13 cellular contexts compared by ENCODE assay signal in the genomic region with DNA sequence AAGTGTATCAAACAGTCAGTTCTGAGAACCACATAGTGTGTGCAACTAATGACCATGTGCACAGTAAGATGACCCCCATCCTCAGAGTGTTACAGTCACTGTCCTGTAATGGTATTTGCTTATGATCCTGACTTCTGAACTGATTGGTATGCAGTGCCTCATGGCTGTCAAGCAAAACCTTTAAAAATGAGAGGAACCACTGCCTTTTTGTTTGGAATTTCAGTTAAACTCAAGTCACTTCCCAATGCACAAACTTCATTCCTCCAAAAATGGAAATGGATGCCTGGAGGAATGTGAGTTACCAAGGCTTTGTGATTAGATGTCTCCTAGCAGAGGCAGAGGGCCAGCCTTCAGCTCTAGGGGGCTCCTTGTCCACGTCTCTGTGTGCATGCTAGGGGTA. TPM values are rescaled to one million over a fixed set of nuclear protein-coding genes. Genes with fewer than 3 reads are reported as not detected.
DNase-seq lines count a peak whose midpoint lies in the region; ATAC-seq and TF ChIP-seq lines count a peak whose summit lies in the region.
"Had no signal": no experiment of that assay in that cellular context is flagged by ENCODE, and none has a peak within 500 bp of the region (broad histone marks: within the 10 kb centered on the region; RNA-seq: fewer than 3 reads in every experiment).

No MANE protein-coding gene starts in this region.

- TF ChIP-seq RAD21 in IMR-90 (IDR thresholded peaks at IDR 0.05; ENCODE audit: low read length): no peak

- H3K23ac ChIP-seq in IMR-90 (ENCODE audit: low read depth, low read length): peak overlapping the region; percentile 78; the same call in 1 of the 2 replicates

- H2AFZ ChIP-seq in IMR-90 (replicated peaks; ENCODE audit: low read length, poor library complexity): no peak overlapping the region

- peak overlapping the region; percentile 78 for H4K91ac ChIP-seq in IMR-90 (ENCODE audit: insufficient read depth, low read depth, low read length)

- H3K79me1 ChIP-seq in IMR-90 (ENCODE audit: low read depth in 1 of 2, low read length in 2 of 2): peaks cover 27 to 90% of the 10 kb centered on the region in 2 experiments

- peak overlapping the region; percentile 73; the same call in 1 of the 2 replicates for H3K4ac ChIP-seq in IMR-90 (ENCODE audit: low read depth, low read length)

- WGBS in IMR-90 (ENCODE audit: extremely low coverage in 2 of 2, insufficient read length in 1 of 2), 2 experiments: no CpG with 5 or more reads among the region's 1 CpG

- H3K9ac ChIP-seq in IMR-90 (ENCODE audit: low read depth, low read length): peak overlapping the region; percentile 27; the same call in 1 of the 2 replicates

- ATAC-seq in IMR-90 (ENCODE audit: low read depth) (peak; percentile 63), HG03439 (IDR thresholded peaks at IDR 0.05; ENCODE audit: unreplicated experiment) (no peak)

- BruUV-seq in IMR-90 (replicated peaks; lab: Mats Ljungman, UMichigan): no TSS peak

- in situ Hi-C loops in IMR-90 (cut with MboI; ENCODE audit: low sequenced_read_pairs): loop anchor here (25.0 kb wide), 1 partner anchor 771 kb away; no protein-coding TSS in a partner anchor

- H3K27ac ChIP-seq in IMR-90 (ENCODE audit: insufficient read depth, low read length): peak overlapping the region; percentile 85; the same call in 1 of the 2 replicates
- H3K27ac ChIP-seq in temporal lobe (ENCODE audit: low read depth, low read length): peak overlapping the region; percentile 85
- H3K27ac ChIP-seq: cardiac muscle cell had no signal

- H3K4me3 ChIP-seq in IMR-90 (ENCODE audit: insufficient read depth, low read depth, low read length): no peak overlapping the region
- H3K4me3 ChIP-seq: cardiac muscle cell, uterus had no signal

- peaks cover 40% of the 10 kb centered on the region for H3K9me1 ChIP-seq in IMR-90 (ENCODE audit: insufficient read depth, low read length)

- POLR2A ChIA-PET in IMR-90 (lab: Charles Lee; ENCODE audit: unreplicated experiment): no interaction called here

- peak overlapping the region; percentile 52 to 93 for H4K8ac ChIP-seq in IMR-90 (ENCODE audit: low read depth in 2 of 2, low read length in 2 of 2)

- H3K14ac ChIP-seq in IMR-90 (replicated peaks; ENCODE audit: low read depth, low read length): peak overlapping the region; percentile 69; the same call in 1 of the 2 replicates

- peak overlapping the region; percentile 49 for H3K4me2 ChIP-seq in IMR-90 (ENCODE audit: low read depth, low read length)

- CTCF ChIA-PET in IMR-90 (lab: Yijun Ruan, JAX): interaction anchor here (0.7 to 1.8 kb wide), 2 partner anchors 49 to 59 kb away, joined by 3 to 6 read pairs; no protein-coding TSS in a partner anchor

- peak overlapping the region; percentile 76 for H4K5ac ChIP-seq in IMR-90 (ENCODE audit: low read depth, low read length)

- H2BK20ac ChIP-seq in IMR-90 (ENCODE audit: low read depth, low read length): peak overlapping the region; percentile 76; the same call in 1 of the 2 replicates

- H2AK5ac ChIP-seq in IMR-90 (ENCODE audit: low read depth, low read length): peak overlapping the region; percentile 5; the same call in 1 of the 2 replicates

- dilution Hi-C loops in IMR-90 (cut with HindIII; ENCODE audit: low sequenced_read_pairs, unreplicated experiment): no loop called here

- intact Hi-C loops in IMR-90 (cut with micrococcal nuclease): no loop called here

- peak; percentile 70 for DNase-seq in IMR-90
- peak; percentile 41 for DNase-seq in dedifferentiated amniotic fluid mesenchymal stem cell (ENCODE audit: extremely low spot score)
- DNase-seq in medulla oblongata (ENCODE audit: extremely low spot score): peak; percentile 17
- no peak for DNase-seq in NCI-H345 (lab: John Stamatoyannopoulos, UW)
- no peak for DNase-seq in NCI-H748 treated with DMSO at 0.1 percent for 48 hours (lab: John Stamatoyannopoulos, UW)
- no peak for DNase-seq in stimulated activated naive CD4-positive, alpha-beta T cell (lab: John Stamatoyannopoulos, UW)
- DNase-seq: activated gamma-delta T cell; CD4-positive, CD25-positive, alpha-beta regulatory T cell; NCI-H1092; uterus had no signal

- H3K4me1 ChIP-seq in IMR-90 (ENCODE audit: control insufficient read depth, insufficient read depth, low read length): peaks cover 43% of the 10 kb centered on the region

- H2AK9ac ChIP-seq in IMR-90 (replicated peaks; ENCODE audit: low read depth, low read length, poor library complexity): no peak overlapping the region

- peak overlapping the region; percentile 64 for H3K56ac ChIP-seq in IMR-90 (ENCODE audit: extremely low read depth, insufficient read depth, low read length)

- peak overlapping the region; percentile 94 for H2BK5ac ChIP-seq in IMR-90 (ENCODE audit: low read depth, low read length, poor library complexity, severe bottlenecking)

- peaks cover 3% of the 10 kb centered on the region for H3K9me3 ChIP-seq in IMR-90 (ENCODE audit: control insufficient read depth, insufficient read depth, low read length)
- H3K9me3 ChIP-seq: uterus had no signal

- H2BK120ac ChIP-seq in IMR-90 (ENCODE audit: low read depth, low read length): peak overlapping the region; percentile 72

- peaks cover 22% of the 10 kb centered on the region for H3K36me3 ChIP-seq in IMR-90 (ENCODE audit: control insufficient read depth, insufficient read depth, low read length)
- H3K36me3 ChIP-seq: uterus had no signal

- no peak for TF ChIP-seq POLR2A in IMR-90 (IDR thresholded peaks at IDR 0.05; ENCODE audit: low read depth, low read length)

- peaks cover 61% of the 10 kb centered on the region for H4K20me1 ChIP-seq in IMR-90 (ENCODE audit: insufficient read depth, low read length)

- peak overlapping the region; percentile 61 for H3K18ac ChIP-seq in IMR-90 (ENCODE audit: low read depth, low read length)

- H3K27me3 ChIP-seq in IMR-90 (ENCODE audit: control insufficient read depth, insufficient read depth, low read length): no peaks in the 10 kb centered on the region
- H3K27me3 ChIP-seq: cardiac muscle cell, uterus had no signal

- no peak for TF ChIP-seq CTCF in IMR-90 (conservative IDR thresholded peaks at IDR 0.05; ENCODE audit: low read depth, low read length)

- peak overlapping the region; percentile 58; the same call in 1 of the 3 replicates for H2BK15ac ChIP-seq in IMR-90 (ENCODE audit: low read depth, low read length)

TF ChIP-seq in IMR-90, 13 proteins besides CTCF, POLR2A, EP300 and RAD21:
- TF ChIP-seq MXI1 (IDR thresholded peaks at IDR 0.05; ENCODE audit: borderline replicate concordance, low read depth, low read length): peak; percentile 58; the same call in 1 of the 2 replicates
- TF ChIP-seq, protein P1, sequence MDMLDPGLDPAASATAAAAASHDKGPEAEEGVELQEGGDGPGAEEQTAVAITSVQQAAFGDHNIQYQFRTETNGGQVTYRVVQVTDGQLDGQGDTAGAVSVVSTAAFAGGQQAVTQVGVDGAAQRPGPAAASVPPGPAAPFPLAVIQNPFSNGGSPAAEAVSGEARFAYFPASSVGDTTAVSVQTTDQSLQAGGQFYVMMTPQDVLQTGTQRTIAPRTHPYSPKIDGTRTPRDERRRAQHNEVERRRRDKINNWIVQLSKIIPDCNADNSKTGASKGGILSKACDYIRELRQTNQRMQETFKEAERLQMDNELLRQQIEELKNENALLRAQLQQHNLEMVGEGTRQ (IDR thresholded peaks at IDR 0.05; ENCODE audit: low read depth, low read length): no peak
- TF ChIP-seq BHLHE40 (IDR thresholded peaks at IDR 0.05; ENCODE audit: low read depth, low read length): peak; percentile 15; the same call in 1 of the 2 replicates

RNA-seq across cellular contexts. Expression of a gene that starts 10.5 kb away (rescaled TPM):
- total RNA-seq in IMR-90 (2012; rRNA removed) (74.4 and 76.2 TPM in 2 replicates), temporal lobe (17.9 TPM)
- polyA plus RNA-seq in IMR-90 (2012; rRNA removed): 63.9 and 67.4 TPM in 2 replicates
- polyA plus RNA-seq in IMR-90 (2012; cell fraction: cytosol; rRNA removed): 33.0 and 75.6 TPM in 2 replicates
- polyA plus RNA-seq in IMR-90 (2012; cell fraction: nucleus; rRNA removed; ENCODE audit: low replicate concordance): 260 and 261 TPM in 2 replicates

Comparison
In these comparisons a context has a peak if more than half of its experiments do, and no peak if none do; other contexts are left out.
1. DNase-seq: peak in IMR-90 (single experiment), dedifferentiated amniotic fluid mesenchymal stem cell (single experiment) and medulla oblongata (single experiment); none in NCI-H345 (single experiment), NCI-H748 treated with DMSO at 0.1 percent for 48 hours (single experiment) and stimulated activated naive CD4-positive, alpha-beta T cell (0 of 6).